35 cellular contexts compared by ENCODE assay signal in the genomic region with DNA sequence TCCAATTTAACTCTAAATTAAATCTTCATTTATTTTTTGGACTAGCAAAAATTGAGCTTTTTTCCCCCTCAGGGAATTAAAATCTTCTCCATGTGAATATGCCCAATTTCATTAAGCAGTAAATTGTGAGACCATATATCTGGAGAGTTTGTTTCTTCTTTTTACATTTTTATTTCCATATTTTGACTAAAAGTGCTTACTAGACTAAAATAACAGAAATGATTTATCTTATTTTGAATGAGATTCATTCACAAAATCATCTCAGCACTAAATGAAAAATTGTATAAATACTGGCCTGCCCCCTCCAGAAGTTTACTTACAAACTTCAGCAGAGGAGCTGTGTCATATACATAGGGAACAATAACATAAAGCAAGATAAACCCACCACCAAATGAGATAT.
"Had no signal": no experiment of that assay in that cellular context is flagged by ENCODE, and none has a peak within 500 bp of the region (broad histone marks: within the 10 kb centered on the region; RNA-seq: fewer than 3 reads in every experiment).

No MANE protein-coding gene starts in this region.

- H3K4me2 ChIP-seq: hepatocyte had no signal

- ATAC-seq: gastroesophageal sphincter; left colon; naive thymus-derived CD4-positive, alpha-beta T cell; psoas muscle; stimulated activated naive CD8-positive, alpha-beta T cell treated with anti-CD3 and anti-CD28 coated beads, Interleukin-15, Interleukin-2, amounts not matched to agents 100 U/mL and 50 U/mL, for 24 hours had no signal

- H3K27me3 Mint-ChIP-seq: activated naive CD8-positive, alpha-beta T cell treated with anti-CD3 and anti-CD28 coated beads for 36 hours; naive thymus-derived CD4-positive, alpha-beta T cell had no signal

- H3K27ac Mint-ChIP-seq: activated naive CD4-positive, alpha-beta T cell treated with anti-CD3 and anti-CD28 coated beads for 36 hours; activated naive CD8-positive, alpha-beta T cell treated with anti-CD3 and anti-CD28 coated beads for 36 hours; activated T-helper 1 cell treated with anti-CD3 and anti-CD28 coated beads, Interleukin-12 subunit alpha, Interleukin-12 subunit beta, Interleukin-2, Interleukin-4 antibody, amounts not matched to agents 30 ng/mL and 10 ng/mL and 1 ng/mL, durations not matched to agents 14 hours and 24 hours and 36 hours; naive thymus-derived CD4-positive, alpha-beta T cell; T-helper 2 cell treated with Interferon-gamma antibody and Interleukin-4, amounts not matched to agents 5 μg/mL and 100 μg/mL, for 36 hours had no signal

- H3K4me3 Mint-ChIP-seq: activated naive CD4-positive, alpha-beta T cell treated with anti-CD3 and anti-CD28 coated beads for 36 hours; activated naive CD8-positive, alpha-beta T cell treated with anti-CD3 and anti-CD28 coated beads for 36 hours; activated T-helper 1 cell treated with anti-CD3 and anti-CD28 coated beads, Interleukin-12 subunit alpha, Interleukin-12 subunit beta, Interleukin-2, Interleukin-4 antibody, amounts not matched to agents 30 ng/mL and 10 ng/mL and 1 ng/mL, durations not matched to agents 14 hours and 24 hours and 36 hours; immature natural killer cell; naive thymus-derived CD4-positive, alpha-beta T cell; neural crest cell; T-helper 2 cell treated with Interferon-gamma antibody and Interleukin-4, amounts not matched to agents 5 μg/mL and 100 μg/mL, for 36 hours had no signal

- H2AFZ ChIP-seq: hepatocyte, parathyroid adenoma had no signal

- DNase-seq: activated CD4-positive, alpha-beta T cell treated with anti-CD3 and anti-CD28 coated beads for 4 hours; activated CD4-positive, alpha-beta T cell treated with anti-CD3 and anti-CD28 coated beads, Interleukin-2, amount 50 U/mL, for 48 hours; activated CD4-positive, CD25-positive, alpha-beta regulatory T cell; activated CD8-positive, alpha-beta memory T cell treated with anti-CD3 and anti-CD28 coated beads for 24 hours; activated effector memory CD4-positive, alpha-beta T cell treated with anti-CD3 and anti-CD28 coated beads, Interleukin-2, amount 50 U/mL, for 16 hours; activated naive CD4-positive, alpha-beta T cell treated with anti-CD3 and anti-CD28 coated beads for 36 hours; activated naive CD8-positive, alpha-beta T cell treated with anti-CD3 and anti-CD28 coated beads for 36 hours; activated T-cell treated with anti-CD3 and anti-CD28 coated beads, Interleukin-2, amount 50 U/mL, for 1 hour; adrenal gland; aorta; brain microvascular endothelial cell; dorsolateral prefrontal cortex; effector memory CD4-positive, alpha-beta T cell; erythroblast; immature natural killer cell; kidney; left colon; mammary epithelial cell; naive thymus-derived CD4-positive, alpha-beta T cell; nucleus accumbens; psoas muscle; stimulated activated CD4-positive, alpha-beta T cell treated with anti-CD3 and anti-CD28 coated beads, Interleukin-15, amount 100 ng/mL, for 24 hours; stimulated activated CD4-positive, alpha-beta T cell treated with anti-CD3 and anti-CD28 coated beads, Interleukin-2, amount 100 ng/mL, for 24 hours; stimulated activated naive CD8-positive, alpha-beta T cell treated with anti-CD3 and anti-CD28 coated beads, Interleukin-15, Interleukin-2, amounts not matched to agents 100 U/mL and 50 U/mL, for 24 hours; T-helper 1 cell; trophoblast cell; uterus had no signal

- H3K4me3 ChIP-seq: adrenal gland, coronary artery, dorsolateral prefrontal cortex, gastroesophageal sphincter, hepatocyte, psoas muscle, thoracic aorta, uterus had no signal

- H3K27ac ChIP-seq: adrenal gland, brain microvascular endothelial cell, coronary artery, dorsolateral prefrontal cortex, gastroesophageal sphincter, hepatocyte, parathyroid adenoma, psoas muscle, thoracic aorta, uterus had no signal

- H3K36me3 ChIP-seq: adrenal gland, brain microvascular endothelial cell, thoracic aorta, uterus had no signal

- H3K9ac ChIP-seq: parathyroid adenoma had no signal

- H3K9me3 ChIP-seq: adrenal gland, gastroesophageal sphincter, psoas muscle, thoracic aorta, uterus had no signal

- FAIRE-seq: kidney had no signal

- H3K9me3 Mint-ChIP-seq: activated naive CD4-positive, alpha-beta T cell treated with anti-CD3 and anti-CD28 coated beads for 36 hours; activated naive CD8-positive, alpha-beta T cell treated with anti-CD3 and anti-CD28 coated beads for 36 hours; activated T-helper 1 cell treated with anti-CD3 and anti-CD28 coated beads, Interleukin-12 subunit alpha, Interleukin-12 subunit beta, Interleukin-2, Interleukin-4 antibody, amounts not matched to agents 30 ng/mL and 10 ng/mL and 1 ng/mL, durations not matched to agents 14 hours and 24 hours and 36 hours; immature natural killer cell; neural crest cell; T-helper 2 cell treated with Interferon-gamma antibody and Interleukin-4, amounts not matched to agents 5 μg/mL and 100 μg/mL, for 36 hours had no signal

- H3K27me3 ChIP-seq: adrenal gland, brain microvascular endothelial cell, dorsolateral prefrontal cortex, gastroesophageal sphincter, hepatocyte, uterus had no signal

- H3K4me1 ChIP-seq: uterus had no signal

- H3K4me1 Mint-ChIP-seq: neural crest cell had no signal
